ENCODE assay signal across 1 cellular context in the genomic region with DNA sequence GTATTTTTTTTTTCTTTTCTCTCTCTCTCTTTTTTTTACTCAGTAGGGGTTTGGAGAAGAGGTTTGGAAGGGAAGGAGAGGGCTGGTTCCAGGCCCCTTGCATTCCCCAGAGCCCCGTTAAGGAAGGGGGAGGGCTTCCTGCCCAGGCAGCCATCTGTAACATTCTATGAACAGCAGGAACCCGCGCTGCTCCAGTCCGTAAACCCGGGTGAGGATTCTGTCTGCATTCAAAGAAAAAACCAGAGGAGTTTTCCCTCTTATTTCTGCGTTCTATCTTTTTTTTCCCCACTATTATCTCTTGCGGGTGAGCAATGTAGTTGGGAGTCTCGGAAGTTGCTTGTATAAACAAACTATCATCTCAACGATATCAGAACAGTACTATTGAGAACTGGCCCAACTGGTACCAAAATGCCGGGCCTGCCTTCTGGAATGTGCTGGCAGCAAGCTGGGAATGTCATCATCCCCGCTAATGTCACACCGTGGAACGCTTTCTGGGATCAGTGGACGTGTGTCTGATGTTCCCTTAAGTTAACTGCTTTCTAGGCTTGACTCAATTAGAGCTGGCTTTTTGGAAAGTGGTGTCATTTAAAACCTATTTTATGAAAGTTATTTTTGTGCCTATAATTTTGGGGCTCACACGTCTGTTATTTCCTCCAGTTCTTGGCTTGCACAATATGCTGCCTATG.
TF ChIP-seq lines count a peak whose summit lies in the region.

No MANE protein-coding gene starts in this region.

TF ChIP-seq in HepG2, 621 proteins besides CTCF, POLR2A, EP300 and RAD21 (continued from another document):
- TF ChIP-seq, protein P1, sequence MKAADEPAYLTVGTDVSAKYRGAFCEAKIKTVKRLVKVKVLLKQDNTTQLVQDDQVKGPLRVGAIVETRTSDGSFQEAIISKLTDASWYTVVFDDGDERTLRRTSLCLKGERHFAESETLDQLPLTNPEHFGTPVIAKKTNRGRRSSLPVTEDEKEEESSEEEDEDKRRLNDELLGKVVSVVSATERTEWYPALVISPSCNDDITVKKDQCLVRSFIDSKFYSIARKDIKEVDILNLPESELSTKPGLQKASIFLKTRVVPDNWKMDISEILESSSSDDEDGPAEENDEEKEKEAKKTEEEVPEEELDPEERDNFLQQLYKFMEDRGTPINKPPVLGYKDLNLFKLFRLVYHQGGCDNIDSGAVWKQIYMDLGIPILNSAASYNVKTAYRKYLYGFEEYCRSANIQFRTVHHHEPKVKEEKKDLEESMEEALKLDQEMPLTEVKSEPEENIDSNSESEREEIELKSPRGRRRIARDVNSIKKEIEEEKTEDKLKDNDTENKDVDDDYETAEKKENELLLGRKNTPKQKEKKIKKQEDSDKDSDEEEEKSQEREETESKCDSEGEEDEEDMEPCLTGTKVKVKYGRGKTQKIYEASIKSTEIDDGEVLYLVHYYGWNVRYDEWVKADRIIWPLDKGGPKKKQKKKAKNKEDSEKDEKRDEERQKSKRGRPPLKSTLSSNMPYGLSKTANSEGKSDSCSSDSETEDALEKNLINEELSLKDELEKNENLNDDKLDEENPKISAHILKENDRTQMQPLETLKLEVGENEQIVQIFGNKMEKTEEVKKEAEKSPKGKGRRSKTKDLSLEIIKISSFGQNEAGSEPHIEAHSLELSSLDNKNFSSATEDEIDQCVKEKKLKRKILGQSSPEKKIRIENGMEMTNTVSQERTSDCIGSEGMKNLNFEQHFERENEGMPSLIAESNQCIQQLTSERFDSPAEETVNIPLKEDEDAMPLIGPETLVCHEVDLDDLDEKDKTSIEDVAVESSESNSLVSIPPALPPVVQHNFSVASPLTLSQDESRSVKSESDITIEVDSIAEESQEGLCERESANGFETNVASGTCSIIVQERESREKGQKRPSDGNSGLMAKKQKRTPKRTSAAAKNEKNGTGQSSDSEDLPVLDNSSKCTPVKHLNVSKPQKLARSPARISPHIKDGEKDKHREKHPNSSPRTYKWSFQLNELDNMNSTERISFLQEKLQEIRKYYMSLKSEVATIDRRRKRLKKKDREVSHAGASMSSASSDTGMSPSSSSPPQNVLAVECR (CRISPR knock-in tag; IDR thresholded peaks at IDR 0.05; ENCODE audit: borderline replicate concordance): no peak
- TF ChIP-seq ERF (CRISPR knock-in tag; IDR thresholded peaks at IDR 0.05) (no peak), NR3C1 (CRISPR knock-in tag; IDR thresholded peaks at IDR 0.05) (no peak), RBAK (CRISPR knock-in tag; IDR thresholded peaks at IDR 0.05) (no peak), POGK (CRISPR knock-in tag; conservative IDR thresholded peaks at IDR 0.05) (no peak), CHD2 (IDR thresholded peaks at IDR 0.05; ENCODE audit: low read depth, low read length) (no peak), ZNF558 (CRISPR knock-in tag; IDR thresholded peaks at IDR 0.05; ENCODE audit: borderline replicate concordance) (no peak), SMAD3 (CRISPR knock-in tag; IDR thresholded peaks at IDR 0.05) (no peak)
TF ChIP-seq in HepG2: peak in this region for 0.
